In genomic region chr9:134405527-134405926, GRCh38 we compare ENCODE assay signal across 11 cellular contexts.
DNase-seq lines count a peak whose midpoint lies in the region; ATAC-seq and TF ChIP-seq lines count a peak whose summit lies in the region.
"Had no signal": no experiment of that assay in that cellular context is flagged by ENCODE, and none has a peak within 500 bp of the region (broad histone marks: within the 10 kb centered on the region; RNA-seq: fewer than 3 reads in every experiment).

No MANE protein-coding gene starts in this region.

- peaks cover 17% of the 10 kb centered on the region for H3K4me1 Mint-ChIP-seq in activated T-helper 17 cell treated with anti-CD3 and anti-CD28 coated beads, Interleukin-2, amount 50 U/mL, for 72 hours
- peaks cover 25 to 47% (median 41%) of the 10 kb centered on the region in 4 donors for H3K4me1 Mint-ChIP-seq in naive thymus-derived CD8-positive, alpha-beta T cell

- 100% methylated on average over 2 of the region's 9 CpGs; no CpG with 5 or more reads in 1 of the 2 experiments for WGBS in IMR-90 (ENCODE audit: extremely low coverage in 2 of 2, insufficient read length in 1 of 2), 2 experiments

- H3K9me3 Mint-ChIP-seq in activated T-helper 17 cell treated with anti-CD3 and anti-CD28 coated beads, Interleukin-2, amount 50 U/mL, for 72 hours, result no peaks in the 10 kb centered on the region
- H3K9me3 Mint-ChIP-seq in naive thymus-derived CD8-positive, alpha-beta T cell, result no peaks in the 10 kb centered on the region
- H3K9me3 Mint-ChIP-seq: T-helper 1 cell treated with Interleukin-12 subunit alpha and Interleukin-12 subunit beta and Interleukin-4 antibody, amounts not matched to agents 30 μg/mL and 1 μg/mL, for 36 hours had no signal

- DNase-seq in IMR-90 (no peak), NCI-H146 (lab: John Stamatoyannopoulos, UW) (no peak), NCI-H345 treated with DMSO at 0.1 percent for 48 hours (lab: John Stamatoyannopoulos, UW; ENCODE audit: unreplicated experiment) (no peak)
- DNase-seq in naive thymus-derived CD8-positive, alpha-beta T cell, result peak in 1 of 10 donors; percentile 22
- no peak for DNase-seq in stimulated activated CD8-positive, alpha-beta memory T cell treated with anti-CD3 and anti-CD28 coated beads, Interleukin-4, amount 100 ng/mL, for 48 hours
- DNase-seq: NCI-H2107 had no signal

- H3K79me2 ChIP-seq in ACC112 (ENCODE audit: control insufficient read depth, insufficient read depth, low read length, unreplicated experiment), result no peaks in the 10 kb centered on the region

- H3K4ac ChIP-seq in IMR-90 (ENCODE audit: low read depth, low read length), result peak overlapping the region; percentile 15

- no peak overlapping the region for H2BK5ac ChIP-seq in IMR-90 (ENCODE audit: low read depth, low read length, poor library complexity, severe bottlenecking)

- peaks cover 13% of the 10 kb centered on the region; the same call in 1 of the 2 replicates for H3K9me1 ChIP-seq in IMR-90 (ENCODE audit: insufficient read depth, low read length)

- no peak overlapping the region for H3K14ac ChIP-seq in IMR-90 (replicated peaks; ENCODE audit: low read depth, low read length)

- ATAC-seq in IMR-90 (ENCODE audit: low read depth) (no peak), GM18867 (IDR thresholded peaks at IDR 0.05; ENCODE audit: unreplicated experiment) (no peak)
- ATAC-seq in activated T-helper 17 cell treated with anti-CD3 and anti-CD28 coated beads, Interleukin-2, amount 50 U/mL, for 72 hours (replicated peaks), result no peak
- no peak for ATAC-seq in naive thymus-derived CD8-positive, alpha-beta T cell

- H3K4me1 ChIP-seq in ACC112 (ENCODE audit: control insufficient read depth, insufficient read depth, low read length, unreplicated experiment) (peaks cover 49% of the 10 kb centered on the region), IMR-90 (ENCODE audit: control insufficient read depth, insufficient read depth, low read length) (peaks cover 30% of the 10 kb centered on the region)

- peak overlapping the region; percentile 81; the same call in 1 of the 2 replicates for H3K27ac ChIP-seq in ACC112 (ENCODE audit: low read depth, low read length)
- H3K27ac ChIP-seq in IMR-90 (ENCODE audit: insufficient read depth, low read length), result no peak overlapping the region
- H3K27ac ChIP-seq: hepatocyte had no signal

- dilution Hi-C loops in IMR-90 (cut with HindIII; ENCODE audit: low sequenced_read_pairs, unreplicated experiment), result no loop called here

- TF ChIP-seq CTCF in IMR-90 (conservative IDR thresholded peaks at IDR 0.05; ENCODE audit: low read depth, low read length), result no peak

- H2AK9ac ChIP-seq in IMR-90 (replicated peaks; ENCODE audit: low read depth, low read length, poor library complexity), result no peak overlapping the region

- POLR2A ChIA-PET in IMR-90 (lab: Charles Lee; ENCODE audit: unreplicated experiment), result no interaction called here
- POLR2A ChIA-PET in naive thymus-derived CD8-positive, alpha-beta T cell (lab: Charles Lee), result interaction anchor here (2.7 kb wide), 1 partner anchor 9 kb away, joined by 26 read pairs; no protein-coding TSS in a partner anchor

- H3K23ac ChIP-seq in IMR-90 (ENCODE audit: low read depth, low read length), result no peak overlapping the region

- no peak overlapping the region for H3K18ac ChIP-seq in IMR-90 (ENCODE audit: low read depth, low read length)

- TF ChIP-seq RAD21 in IMR-90 (IDR thresholded peaks at IDR 0.05; ENCODE audit: low read length), result no peak

- peak overlapping the region; percentile 25; the same call in 1 of the 2 replicates for H4K91ac ChIP-seq in IMR-90 (ENCODE audit: insufficient read depth, low read depth, low read length)

- H3K56ac ChIP-seq in IMR-90 (ENCODE audit: extremely low read depth, insufficient read depth, low read length), result no peak overlapping the region

- no peaks in the 10 kb centered on the region for H3K9me3 ChIP-seq in IMR-90 (ENCODE audit: control insufficient read depth, insufficient read depth, low read length)

- peak overlapping the region; percentile 61 for H3K4me3 Mint-ChIP-seq in activated T-helper 17 cell treated with anti-CD3 and anti-CD28 coated beads, Interleukin-2, amount 50 U/mL, for 72 hours
- H3K4me3 Mint-ChIP-seq in naive thymus-derived CD8-positive, alpha-beta T cell, result peak overlapping the region in 9 of 10 donors; percentile 22 to 79 (median 46)
- H3K4me3 Mint-ChIP-seq: T-helper 1 cell treated with Interleukin-12 subunit alpha and Interleukin-12 subunit beta and Interleukin-4 antibody, amounts not matched to agents 30 μg/mL and 1 μg/mL, for 36 hours had no signal

- no peaks in the 10 kb centered on the region for H3K36me3 ChIP-seq in ACC112 (ENCODE audit: insufficient read depth, low read length)
- H3K36me3 ChIP-seq in IMR-90 (ENCODE audit: control insufficient read depth, insufficient read depth, low read length), result peaks cover 18% of the 10 kb centered on the region; the same call in 1 of the 2 replicates

- peak overlapping the region; percentile 3 for H2BK120ac ChIP-seq in IMR-90 (ENCODE audit: low read depth, low read length)

- no peak overlapping the region for H4K5ac ChIP-seq in IMR-90 (ENCODE audit: low read depth, low read length)

- CTCF ChIA-PET in IMR-90 (lab: Yijun Ruan, JAX), result no interaction called here

- H3K36me3 Mint-ChIP-seq in activated T-helper 17 cell treated with anti-CD3 and anti-CD28 coated beads, Interleukin-2, amount 50 U/mL, for 72 hours (ENCODE audit: low read depth), result peaks cover 6% of the 10 kb centered on the region
- no peaks in the 10 kb centered on the region for H3K36me3 Mint-ChIP-seq in naive thymus-derived CD8-positive, alpha-beta T cell

- H3K79me1 ChIP-seq in IMR-90 (ENCODE audit: low read depth in 1 of 2, low read length in 2 of 2), result peaks cover 11 to 81% of the 10 kb centered on the region in 2 experiments

- no TSS peak for BruUV-seq in IMR-90 (replicated peaks; lab: Mats Ljungman, UMichigan)

- H3K9ac ChIP-seq in IMR-90 (ENCODE audit: low read depth, low read length), result no peak overlapping the region

- H3K27ac Mint-ChIP-seq in activated T-helper 17 cell treated with anti-CD3 and anti-CD28 coated beads, Interleukin-2, amount 50 U/mL, for 72 hours, result peak overlapping the region; percentile 54
- peak overlapping the region in 6 of 10 donors; percentile 14 to 92 (median 56) for H3K27ac Mint-ChIP-seq in naive thymus-derived CD8-positive, alpha-beta T cell

- intact Hi-C loops in IMR-90 (cut with micrococcal nuclease), result no loop called here

- H3K27me3 Mint-ChIP-seq in activated T-helper 17 cell treated with anti-CD3 and anti-CD28 coated beads, Interleukin-2, amount 50 U/mL, for 72 hours, result no peaks in the 10 kb centered on the region
- no peaks in the 10 kb centered on the region for H3K27me3 Mint-ChIP-seq in naive thymus-derived CD8-positive, alpha-beta T cell

- H2AK5ac ChIP-seq in IMR-90 (ENCODE audit: low read depth, low read length), result peak overlapping the region; percentile 39; the same call in 1 of the 2 replicates

- H2BK20ac ChIP-seq in IMR-90 (ENCODE audit: low read depth, low read length), result no peak overlapping the region

- peaks cover 61% of the 10 kb centered on the region for H4K20me1 ChIP-seq in IMR-90 (ENCODE audit: insufficient read depth, low read length)

- no peak overlapping the region for H3K4me2 ChIP-seq in IMR-90 (ENCODE audit: low read depth, low read length)
- H3K4me2 ChIP-seq: hepatocyte had no signal

- no peak overlapping the region for H4K8ac ChIP-seq in IMR-90 (ENCODE audit: low read depth in 2 of 2, low read length in 2 of 2)

- TF ChIP-seq POLR2A in IMR-90 (IDR thresholded peaks at IDR 0.05; ENCODE audit: low read depth, low read length), result no peak

- H2AFZ ChIP-seq in ACC112 (ENCODE audit: low read length, unreplicated experiment) (no peak overlapping the region), IMR-90 (replicated peaks; ENCODE audit: low read length, poor library complexity) (peak overlapping the region; percentile 10)
- H2AFZ ChIP-seq: hepatocyte had no signal

- H2BK15ac ChIP-seq in IMR-90 (ENCODE audit: low read depth, low read length), result peak overlapping the region; percentile 54; the same call in 2 of the 3 replicates

- no peaks in the 10 kb centered on the region for H3K27me3 ChIP-seq in ACC112 (ENCODE audit: insufficient read depth, low read length)
- H3K27me3 ChIP-seq in IMR-90 (ENCODE audit: control insufficient read depth, insufficient read depth, low read length), result no peaks in the 10 kb centered on the region
- H3K27me3 ChIP-seq: hepatocyte had no signal

- H3K4me3 ChIP-seq in ACC112 (ENCODE audit: low read depth, low read length), result no peak overlapping the region
- no peak overlapping the region for H3K4me3 ChIP-seq in IMR-90 (ENCODE audit: insufficient read depth, low read depth, low read length)
- H3K4me3 ChIP-seq: hepatocyte had no signal

- in situ Hi-C loops in IMR-90 (cut with MboI; ENCODE audit: low sequenced_read_pairs), result loop anchor here (25.0 kb wide), 1 partner anchor 593 kb away; no protein-coding TSS in a partner anchor

TF ChIP-seq in IMR-90, 13 proteins besides CTCF, POLR2A, EP300 and RAD21 (continues in another document):
- TF ChIP-seq MXI1 (IDR thresholded peaks at IDR 0.05; ENCODE audit: borderline replicate concordance, low read depth, low read length), result no peak
- no peak for TF ChIP-seq RCOR1 (IDR thresholded peaks at IDR 0.05; ENCODE audit: insufficient replicate concordance, low read length)
- no peak for TF ChIP-seq ELK1 (IDR thresholded peaks at IDR 0.05; ENCODE audit: borderline replicate concordance, low read depth, low read length)
- TF ChIP-seq FOS (IDR thresholded peaks at IDR 0.05; ENCODE audit: low read depth, low read length), result no peak
- no peak for TF ChIP-seq CHD1 (IDR thresholded peaks at IDR 0.05; ENCODE audit: low read depth, low read length)
- no peak for TF ChIP-seq USF2 (IDR thresholded peaks at IDR 0.05; ENCODE audit: low read depth, low read length)
- no peak for TF ChIP-seq NFE2L2 (IDR thresholded peaks at IDR 0.05; ENCODE audit: low read depth, low read length)
- no peak for TF ChIP-seq MAZ (IDR thresholded peaks at IDR 0.05; ENCODE audit: borderline replicate concordance, low read depth, low read length)
- TF ChIP-seq SMC3 (IDR thresholded peaks at IDR 0.05; ENCODE audit: low read depth, low read length), result no peak
